ENCODE assay signal across 11 cellular contexts in the genomic region with DNA sequence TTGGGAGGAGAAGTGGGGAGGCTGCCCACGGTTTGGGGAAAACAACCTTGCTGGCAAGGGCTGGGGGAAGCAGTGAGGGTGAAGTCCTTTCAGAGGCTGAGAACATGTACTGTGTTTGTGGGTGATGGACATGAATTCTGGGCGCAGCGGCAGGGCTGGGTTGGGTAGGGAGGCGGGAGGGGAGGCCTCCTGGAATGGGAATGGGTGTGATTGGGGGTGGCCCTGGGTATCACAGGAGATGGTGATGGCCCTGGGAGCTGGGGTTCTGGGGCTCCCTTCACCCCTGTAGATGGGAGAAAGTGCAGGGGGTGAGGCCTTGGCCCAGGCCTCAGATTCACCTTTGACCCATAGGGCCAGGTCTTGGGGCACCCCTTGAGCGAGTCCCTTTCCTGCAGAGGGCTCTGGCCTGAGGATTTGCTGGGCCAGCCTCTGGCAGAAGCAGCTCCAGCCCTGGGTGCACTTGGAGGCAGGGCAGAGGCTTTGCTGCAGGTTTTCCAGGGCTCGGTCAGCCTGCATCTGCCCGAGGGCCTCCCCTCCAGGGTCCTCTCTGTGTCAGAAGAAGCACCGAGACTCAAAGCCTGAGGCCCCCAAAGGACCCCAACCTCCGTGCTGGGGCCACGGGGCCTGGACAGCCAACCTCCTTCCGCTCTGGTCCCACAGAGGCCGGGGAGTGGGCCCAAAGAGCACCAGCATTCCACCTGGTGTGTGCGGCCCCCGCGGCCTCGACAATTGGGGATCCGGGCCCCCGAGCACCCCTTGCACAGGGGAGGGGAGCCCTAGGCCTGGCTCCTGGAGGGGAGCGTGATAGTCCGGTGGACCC. TPM values are rescaled to one million over a fixed set of nuclear protein-coding genes. Genes with fewer than 3 reads are reported as not detected.
DNase-seq lines count a peak whose midpoint lies in the region; ATAC-seq and TF ChIP-seq lines count a peak whose summit lies in the region.
"Had no signal": no experiment of that assay in that cellular context is flagged by ENCODE, and none has a peak within 500 bp of the region (broad histone marks: within the 10 kb centered on the region; RNA-seq: fewer than 3 reads in every experiment).

No MANE protein-coding gene starts in this region.

- peaks cover 62% of the 10 kb centered on the region for H3K4me1 Mint-ChIP-seq in dendritic cell treated with granulocyte-macrophage colony-stimulating factor and Interleukin-4, amounts not matched to agents 40 ng/mL and 50 ng/mL, for 4 days (ENCODE audit: low read depth)
- H3K4me1 Mint-ChIP-seq in natural killer cell treated with Interleukin-12 subunit alpha and Interleukin-12 subunit beta and Interleukin-15 and Interleukin-18, amount 100 ng/mL, for 72 hours (ENCODE audit: low read depth in 2 of 2) = peaks cover 15 to 22% of the 10 kb centered on the region in 2 donors

- H3K36me3 ChIP-seq in IMR-90 (ENCODE audit: control insufficient read depth, insufficient read depth, low read length) = peaks cover 39% of the 10 kb centered on the region; the same call in 1 of the 2 replicates

- peaks cover 67% of the 10 kb centered on the region for H3K36me3 Mint-ChIP-seq in dendritic cell treated with granulocyte-macrophage colony-stimulating factor and Interleukin-4, amounts not matched to agents 40 ng/mL and 50 ng/mL, for 4 days (ENCODE audit: low read depth)
- H3K36me3 Mint-ChIP-seq in natural killer cell treated with Interleukin-12 subunit alpha and Interleukin-12 subunit beta and Interleukin-15 and Interleukin-18, amount 100 ng/mL, for 72 hours = no peaks in the 10 kb centered on the region

- intact Hi-C loops in IMR-90 (cut with micrococcal nuclease) = no loop called here
- intact Hi-C loops in dendritic cell treated with granulocyte-macrophage colony-stimulating factor and Interleukin-4, amounts not matched to agents 40 ng/mL and 50 ng/mL, for 4 days (cut with micrococcal nuclease) = no loop called here

- H2AFZ ChIP-seq in IMR-90 (replicated peaks; ENCODE audit: low read length, poor library complexity) = no peak overlapping the region

- H3K14ac ChIP-seq in IMR-90 (replicated peaks; ENCODE audit: low read depth, low read length) = no peak overlapping the region

- peaks cover 21% of the 10 kb centered on the region for H3K4me1 ChIP-seq in IMR-90 (ENCODE audit: control insufficient read depth, insufficient read depth, low read length)

- peaks cover 31% of the 10 kb centered on the region for H4K20me1 ChIP-seq in IMR-90 (ENCODE audit: insufficient read depth, low read length)

- peak overlapping the region in 1 of 2 experiments; percentile 86; a peak in 1 of 4 replicates for H4K8ac ChIP-seq in IMR-90 (ENCODE audit: low read depth in 2 of 2, low read length in 2 of 2)

- peak overlapping the region; percentile 93 for H3K4me3 Mint-ChIP-seq in dendritic cell treated with granulocyte-macrophage colony-stimulating factor and Interleukin-4, amounts not matched to agents 40 ng/mL and 50 ng/mL, for 4 days
- H3K4me3 Mint-ChIP-seq in natural killer cell treated with Interleukin-12 subunit alpha and Interleukin-12 subunit beta and Interleukin-15 and Interleukin-18, amount 100 ng/mL, for 72 hours = peak overlapping the region; percentile 91

- H3K56ac ChIP-seq in IMR-90 (ENCODE audit: extremely low read depth, insufficient read depth, low read length) = no peak overlapping the region

- peaks cover 3 to 65% of the 10 kb centered on the region in 2 experiments for H3K79me1 ChIP-seq in IMR-90 (ENCODE audit: low read depth in 1 of 2, low read length in 2 of 2)

- H3K4ac ChIP-seq in IMR-90 (ENCODE audit: low read depth, low read length) = peak overlapping the region; percentile 82

- 0 out of 2 replicates have a peak overlapping the region, but pooled peaks have one; percentile 21 for H2BK120ac ChIP-seq in IMR-90 (ENCODE audit: low read depth, low read length)

- H3K27ac ChIP-seq in 22Rv1 (peak overlapping the region; percentile 27; the same call in 1 of the 2 replicates), IMR-90 (ENCODE audit: insufficient read depth, low read length) (peak overlapping the region; percentile 78)

- CTCF ChIA-PET in IMR-90 (lab: Yijun Ruan, JAX) = no interaction called here

- dilution Hi-C loops in IMR-90 (cut with HindIII; ENCODE audit: low sequenced_read_pairs, unreplicated experiment) = no loop called here

- TF ChIP-seq CTCF in 22Rv1 (IDR thresholded peaks at IDR 0.05) = no peak
- TF ChIP-seq CTCF in IMR-90 (conservative IDR thresholded peaks at IDR 0.05; ENCODE audit: low read depth, low read length) = no peak

- H2AK9ac ChIP-seq in IMR-90 (replicated peaks; ENCODE audit: low read depth, low read length, poor library complexity) = peak overlapping the region; percentile 99

- ATAC-seq in IMR-90 (ENCODE audit: low read depth) (no peak), HG03196 (IDR thresholded peaks at IDR 0.05; ENCODE audit: unreplicated experiment) (no peak), left lobe of liver (no peak)
- ATAC-seq in natural killer cell treated with Interleukin-12 subunit alpha and Interleukin-12 subunit beta and Interleukin-15 and Interleukin-18, amount 100 ng/mL, for 72 hours = no peak

- H3K27me3 Mint-ChIP-seq in dendritic cell treated with granulocyte-macrophage colony-stimulating factor and Interleukin-4, amounts not matched to agents 40 ng/mL and 50 ng/mL, for 4 days = no peaks in the 10 kb centered on the region
- H3K27me3 Mint-ChIP-seq in natural killer cell treated with Interleukin-12 subunit alpha and Interleukin-12 subunit beta and Interleukin-15 and Interleukin-18, amount 100 ng/mL, for 72 hours = no peaks in the 10 kb centered on the region

- H3K9me3 Mint-ChIP-seq in dendritic cell treated with granulocyte-macrophage colony-stimulating factor and Interleukin-4, amounts not matched to agents 40 ng/mL and 50 ng/mL, for 4 days = no peaks in the 10 kb centered on the region
- no peaks in the 10 kb centered on the region for H3K9me3 Mint-ChIP-seq in natural killer cell treated with Interleukin-12 subunit alpha and Interleukin-12 subunit beta and Interleukin-15 and Interleukin-18, amount 100 ng/mL, for 72 hours

- peak overlapping the region; percentile 25; the same call in 1 of the 2 replicates for H4K5ac ChIP-seq in IMR-90 (ENCODE audit: low read depth, low read length)

- H3K4me2 ChIP-seq in IMR-90 (ENCODE audit: low read depth, low read length) = no peak overlapping the region

- H3K9me3 ChIP-seq in IMR-90 (ENCODE audit: control insufficient read depth, insufficient read depth, low read length) = no peaks in the 10 kb centered on the region
- H3K9me3 ChIP-seq: HAP-1 had no signal

- TF ChIP-seq POLR2A in IMR-90 (IDR thresholded peaks at IDR 0.05; ENCODE audit: low read depth, low read length) = no peak

- no peak overlapping the region for H3K4me3 ChIP-seq in IMR-90 (ENCODE audit: insufficient read depth, low read depth, low read length)
- H3K4me3 ChIP-seq: HAP-1 had no signal

- in situ Hi-C loops in IMR-90 (cut with MboI; ENCODE audit: low sequenced_read_pairs) = no loop called here

- H4K91ac ChIP-seq in IMR-90 (ENCODE audit: insufficient read depth, low read depth, low read length) = no peak overlapping the region

- no peak overlapping the region; the same call in 1 of the 2 replicates for H2BK20ac ChIP-seq in IMR-90 (ENCODE audit: low read depth, low read length)

- peak overlapping the region; percentile 71 for H2BK5ac ChIP-seq in IMR-90 (ENCODE audit: low read depth, low read length, poor library complexity, severe bottlenecking)

- POLR2A ChIA-PET in IMR-90 (lab: Charles Lee; ENCODE audit: unreplicated experiment) = no interaction called here

- no peak overlapping the region for H2BK15ac ChIP-seq in IMR-90 (ENCODE audit: low read depth, low read length)

- H3K9me1 ChIP-seq in IMR-90 (ENCODE audit: insufficient read depth, low read length) = no peaks in the 10 kb centered on the region

- DNase-seq in IMR-90 = no peak
- DNase-seq in natural killer cell treated with Interleukin-12 subunit alpha and Interleukin-12 subunit beta and Interleukin-15 and Interleukin-18, amount 100 ng/mL, for 72 hours (ENCODE audit: low spot score) = no peak
- no peak for DNase-seq in activated effector memory CD4-positive, alpha-beta T cell treated with anti-CD3 and anti-CD28 coated beads, Interleukin-2, amount 50 U/mL, for 16 hours
- DNase-seq in left lobe of liver (ENCODE audit: low spot score) = no peak
- no peak for DNase-seq in stimulated activated CD4-positive, alpha-beta T cell treated with anti-CD3 and anti-CD28 coated beads, Interleukin-12 subunit alpha, Interleukin-12 subunit beta, amount 100 ng/mL, for 4 hours

- peak overlapping the region; percentile 87 for H3K27ac Mint-ChIP-seq in dendritic cell treated with granulocyte-macrophage colony-stimulating factor and Interleukin-4, amounts not matched to agents 40 ng/mL and 50 ng/mL, for 4 days
- peak overlapping the region; percentile 84 to 92 for H3K27ac Mint-ChIP-seq in natural killer cell treated with Interleukin-12 subunit alpha and Interleukin-12 subunit beta and Interleukin-15 and Interleukin-18, amount 100 ng/mL, for 72 hours

- H3K27me3 ChIP-seq in IMR-90 (ENCODE audit: control insufficient read depth, insufficient read depth, low read length) = no peaks in the 10 kb centered on the region

- peak overlapping the region; percentile 39; the same call in 1 of the 2 replicates for H3K9ac ChIP-seq in IMR-90 (ENCODE audit: low read depth, low read length)

- WGBS in IMR-90 (ENCODE audit: extremely low coverage in 2 of 2, insufficient read length in 1 of 2), 2 experiments = 78% methylated on average over 9 of the region's 20 CpGs; no CpG with 5 or more reads in 1 of the 2 experiments

- TF ChIP-seq RAD21 in IMR-90 (IDR thresholded peaks at IDR 0.05; ENCODE audit: low read length) = no peak

- H3K23ac ChIP-seq in IMR-90 (ENCODE audit: low read depth, low read length) = no peak overlapping the region

- peak overlapping the region; percentile 28 for H2AK5ac ChIP-seq in IMR-90 (ENCODE audit: low read depth, low read length)

- BruUV-seq in IMR-90 (replicated peaks; lab: Mats Ljungman, UMichigan) = no TSS peak

- H3K18ac ChIP-seq in IMR-90 (ENCODE audit: low read depth, low read length) = no peak overlapping the region

RNA-seq across cellular contexts. Expression of gene TOR4A, which starts 1.4 kb away (rescaled TPM):
- total RNA-seq in IMR-90 (2012; rRNA removed) (9.7 and 11.4 TPM in 2 replicates), left lobe of liver (3.6 TPM)
- 22.9 and 28.4 TPM in 2 replicates for polyA plus RNA-seq in IMR-90 (2012; rRNA removed)
- 17.3 and 37.9 TPM in 2 replicates for polyA plus RNA-seq in IMR-90 (2012; cell fraction: cytosol; rRNA removed)
- 14.3 and 42.3 TPM in 2 replicates for polyA plus RNA-seq in IMR-90 (2012; cell fraction: nucleus; rRNA removed; ENCODE audit: low replicate concordance)
- 10 to 100 TPM; 31.1 to 38.4 TPM for total RNA-seq in natural killer cell treated with Interleukin-12 subunit alpha and Interleukin-12 subunit beta and Interleukin-15 and Interleukin-18, amount 100 ng/mL, for 72 hours

RNA-seq across cellular contexts. Expression of gene NELFB, which starts 21.0 kb away (rescaled TPM):
- total RNA-seq in IMR-90 (2012; rRNA removed) = 36.7 and 36.9 TPM in 2 replicates
- polyA plus RNA-seq in IMR-90 (2012; rRNA removed) = 65.1 and 66.0 TPM in 2 replicates
- polyA plus RNA-seq in IMR-90 (2012; cell fraction: cytosol; rRNA removed) = 38.5 and 59.2 TPM in 2 replicates
- polyA plus RNA-seq in IMR-90 (2012; cell fraction: nucleus; rRNA removed; ENCODE audit: low replicate concordance) = 43.4 and 76.9 TPM in 2 replicates
- total RNA-seq in natural killer cell treated with Interleukin-12 subunit alpha and Interleukin-12 subunit beta and Interleukin-15 and Interleukin-18, amount 100 ng/mL, for 72 hours = 10 to 100 TPM; 58.8 to 90.3 TPM
- total RNA-seq in left lobe of liver = 22.2 TPM

RNA-seq across cellular contexts. Expression of gene STPG3, which starts 25.1 kb away (rescaled TPM):
- total RNA-seq in IMR-90 (2012; rRNA removed) = not detected in 2 replicates
- not detected in 2 replicates for polyA plus RNA-seq in IMR-90 (2012; rRNA removed)
- polyA plus RNA-seq in IMR-90 (2012; cell fraction: cytosol; rRNA removed) = not detected in 2 replicates
- polyA plus RNA-seq in IMR-90 (2012; cell fraction: nucleus; rRNA removed; ENCODE audit: low replicate concordance) = 0.09 TPM in 1 of 2 replicates, not detected in the other
- total RNA-seq in natural killer cell treated with Interleukin-12 subunit alpha and Interleukin-12 subunit beta and Interleukin-15 and Interleukin-18, amount 100 ng/mL, for 72 hours = not detected
- total RNA-seq in left lobe of liver = not detected
- total RNA-seq: epithelial cell of proximal tubule, mononuclear cell had no signal

RNA-seq across cellular contexts. Expression of gene NRARP, which starts 25.9 kb away (rescaled TPM):
- total RNA-seq in IMR-90 (2012; rRNA removed) (not detected in 2 replicates), left lobe of liver (1.3 TPM)
- polyA plus RNA-seq in IMR-90 (2012; rRNA removed) = 0.15 and 0.39 TPM in 2 replicates
- polyA plus RNA-seq in IMR-90 (2012; cell fraction: cytosol; rRNA removed) = 0.37 and 1.8 TPM in 2 replicates
- 2.9 and 4.1 TPM in 2 replicates for polyA plus RNA-seq in IMR-90 (2012; cell fraction: nucleus; rRNA removed; ENCODE audit: low replicate concordance)
- 1 to 10 TPM in 1 of 2 donors, under 1 TPM in 1; 0.88 to 2.6 TPM for total RNA-seq in natural killer cell treated with Interleukin-12 subunit alpha and Interleukin-12 subunit beta and Interleukin-15 and Interleukin-18, amount 100 ng/mL, for 72 hours

RNA-seq across cellular contexts. Expression of gene TUBB4B, which starts 35.1 kb away (rescaled TPM):
- total RNA-seq in IMR-90 (2012; rRNA removed) = 236 and 237 TPM in 2 replicates
- 529 and 613 TPM in 2 replicates for polyA plus RNA-seq in IMR-90 (2012; rRNA removed)
- 396 and 719 TPM in 2 replicates for polyA plus RNA-seq in IMR-90 (2012; cell fraction: cytosol; rRNA removed)
- polyA plus RNA-seq in IMR-90 (2012; cell fraction: nucleus; rRNA removed; ENCODE audit: low replicate concordance) = 295 and 529 TPM in 2 replicates
- total RNA-seq in natural killer cell treated with Interleukin-12 subunit alpha and Interleukin-12 subunit beta and Interleukin-15 and Interleukin-18, amount 100 ng/mL, for 72 hours = 100 to 1,000 TPM; 332 to 432 TPM
- total RNA-seq in left lobe of liver = 123 TPM
